14 cellular contexts compared by ENCODE assay signal in the genomic region with DNA sequence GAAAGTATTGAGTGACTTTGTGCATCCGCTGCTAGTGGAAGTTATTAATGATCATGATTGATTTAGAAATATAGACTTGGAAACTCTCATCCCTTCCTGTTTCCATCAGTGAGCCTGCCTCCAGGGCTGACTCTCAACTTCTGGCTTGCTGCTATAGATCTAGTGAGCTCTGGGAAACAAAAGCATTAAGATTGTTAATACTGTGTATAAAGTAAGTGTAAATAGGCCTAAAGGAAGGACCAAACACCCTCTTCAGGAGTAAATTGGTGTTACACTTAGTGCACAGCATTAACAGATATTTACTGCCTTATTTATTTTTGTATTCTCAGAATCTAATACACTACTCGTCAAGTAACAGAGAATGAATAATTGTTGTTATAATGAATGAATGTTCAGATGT.
DNase-seq lines count a peak whose midpoint lies in the region; ATAC-seq and TF ChIP-seq lines count a peak whose summit lies in the region.
"Had no signal": no experiment of that assay in that cellular context is flagged by ENCODE, and none has a peak within 500 bp of the region (broad histone marks: within the 10 kb centered on the region; RNA-seq: fewer than 3 reads in every experiment).

No MANE protein-coding gene starts in this region.

- H3K27ac ChIP-seq in MM.1S (ENCODE audit: low read length), result no peak overlapping the region
- no peak overlapping the region for H3K27ac ChIP-seq in mesendoderm (ENCODE audit: low read depth, low read length)
- H3K27ac ChIP-seq: HL-60, neutrophil had no signal

- no peak overlapping the region for H3K18ac ChIP-seq in mesendoderm (ENCODE audit: low read length)

- ATAC-seq in GM19452 (IDR thresholded peaks at IDR 0.05; ENCODE audit: unreplicated experiment), result no peak

- H2BK15ac ChIP-seq in mesendoderm (replicated peaks; ENCODE audit: low read depth), result no peak overlapping the region

- no peaks in the 10 kb centered on the region for H3K9me2 ChIP-seq in MM.1S (replicated peaks; ENCODE audit: insufficient read depth, low read length)

- no peak overlapping the region for H2AK5ac ChIP-seq in mesendoderm (ENCODE audit: low read length)

- H3K79me1 ChIP-seq in mesendoderm (ENCODE audit: low read length), result no peaks in the 10 kb centered on the region

- H2BK5ac ChIP-seq in mesendoderm (ENCODE audit: low read length), result no peak overlapping the region

- H3K4ac ChIP-seq in mesendoderm (ENCODE audit: low read depth, low read length), result no peak overlapping the region

- H4K8ac ChIP-seq in mesendoderm (ENCODE audit: low read depth, low read length), result no peak overlapping the region

- no peak overlapping the region for H3K9ac ChIP-seq in MM.1S (ENCODE audit: low read length)
- no peak overlapping the region for H3K9ac ChIP-seq in mesendoderm (ENCODE audit: low read length)

- H3K27me3 ChIP-seq in MM.1S (replicated peaks; ENCODE audit: insufficient read depth, low read length) (no peaks in the 10 kb centered on the region), mesendoderm (ENCODE audit: insufficient read depth, low read length, poor library complexity) (no peaks in the 10 kb centered on the region)
- H3K27me3 ChIP-seq: neutrophil had no signal

- H4K5ac ChIP-seq in mesendoderm (ENCODE audit: low read length), result no peak overlapping the region

- H3K4me3 ChIP-seq in MM.1S (ENCODE audit: low read length) (no peak overlapping the region), mesendoderm (ENCODE audit: low read length) (no peak overlapping the region)

- H2AFZ ChIP-seq in MM.1S (ENCODE audit: low read length), result no peak overlapping the region

- no peak overlapping the region for H3K56ac ChIP-seq in mesendoderm (ENCODE audit: low read length)

- H3K9me3 ChIP-seq in MM.1S (replicated peaks; ENCODE audit: insufficient read depth, low read length), result no peaks in the 10 kb centered on the region
- H3K9me3 ChIP-seq: neutrophil had no signal

- TF ChIP-seq CTCF in GM12872 (IDR thresholded peaks at IDR 0.05; ENCODE audit: insufficient read depth, low read depth, low read length), result peak; percentile 19; the same call in 1 of the 3 replicates
- TF ChIP-seq CTCF in MM.1S (IDR thresholded peaks at IDR 0.05; ENCODE audit: low read length), result peak; percentile 20; the same call in 1 of the 2 replicates

- H3K4me2 ChIP-seq in MM.1S (ENCODE audit: low read depth, low read length) (no peak overlapping the region), mesendoderm (ENCODE audit: low read length) (no peak overlapping the region)

- H3K4me1 ChIP-seq in MM.1S (ENCODE audit: low read length), result no peaks in the 10 kb centered on the region
- H3K4me1 ChIP-seq in mesendoderm (ENCODE audit: control insufficient read depth, low read depth, low read length), result no peaks in the 10 kb centered on the region

- no peak overlapping the region for H2BK120ac ChIP-seq in mesendoderm (ENCODE audit: low read depth, low read length)

- no peak overlapping the region for H3K23ac ChIP-seq in mesendoderm (ENCODE audit: low read length)

- H4K20me1 ChIP-seq in MM.1S (ENCODE audit: insufficient read depth, low read length), result no peaks in the 10 kb centered on the region

- H3K36me3 ChIP-seq in MM.1S (replicated peaks; ENCODE audit: insufficient read depth, low read length) (no peaks in the 10 kb centered on the region), mesendoderm (ENCODE audit: control insufficient read depth, insufficient read depth, low read length) (no peaks in the 10 kb centered on the region)
- H3K36me3 ChIP-seq: neutrophil had no signal

- H3F3A ChIP-seq in MM.1S (ENCODE audit: insufficient read depth, low read length), result no peaks in the 10 kb centered on the region

- WGBS in mesendoderm (ENCODE audit: extremely low coverage, insufficient coverage, low lambda C conversion rate), result no CpG with 5 or more reads among the region's 2 CpGs

- H3K79me2 ChIP-seq in MM.1S (ENCODE audit: low read length), result no peaks in the 10 kb centered on the region
- no peaks in the 10 kb centered on the region for H3K79me2 ChIP-seq in mesendoderm (ENCODE audit: control insufficient read depth, insufficient read depth, low read length)

- DNase-seq in MM.1S, result peak; percentile 12
- peak; percentile 8 for DNase-seq in astrocyte of the hippocampus (ENCODE audit: low read depth, low spot score)
- peak; percentile 29 for DNase-seq in mesendoderm
- DNase-seq in NCI-H2227 (lab: John Stamatoyannopoulos, UW; ENCODE audit: unreplicated experiment), result no peak
- no peak for DNase-seq in activated CD4-positive, CD25-positive, alpha-beta regulatory T cell treated with anti-CD3 and anti-CD28 coated beads, Interleukin-2, amount 50 U/mL, for 72 hours
- DNase-seq in DMS153 treated with DMSO at 0.1 percent for 48 hours (lab: John Stamatoyannopoulos, UW; ENCODE audit: unreplicated experiment), result no peak
- DNase-seq: activated CD4-positive, alpha-beta T cell treated with anti-CD3 and anti-CD28 coated beads for 48 hours; activated effector memory CD4-positive, alpha-beta T cell treated with anti-CD3 and anti-CD28 coated beads, Interleukin-2, amount 50 U/mL, for 16 hours; islet precursor cell; SIG-M5 had no signal

Comparison
In these comparisons a context has a peak if more than half of its experiments do, and no peak if none do; other contexts are left out.
1. DNase-seq: peak in MM.1S (single experiment), astrocyte of the hippocampus (single experiment) and mesendoderm (single experiment); none in NCI-H2227 (single experiment), activated CD4-positive, CD25-positive, alpha-beta regulatory T cell treated with anti-CD3 and anti-CD28 coated beads, Interleukin-2, amount 50 U/mL, for 72 hours (single experiment) and DMS153 treated with DMSO at 0.1 percent for 48 hours (single experiment).